8 cellular contexts compared by ENCODE assay signal in the genomic region with DNA sequence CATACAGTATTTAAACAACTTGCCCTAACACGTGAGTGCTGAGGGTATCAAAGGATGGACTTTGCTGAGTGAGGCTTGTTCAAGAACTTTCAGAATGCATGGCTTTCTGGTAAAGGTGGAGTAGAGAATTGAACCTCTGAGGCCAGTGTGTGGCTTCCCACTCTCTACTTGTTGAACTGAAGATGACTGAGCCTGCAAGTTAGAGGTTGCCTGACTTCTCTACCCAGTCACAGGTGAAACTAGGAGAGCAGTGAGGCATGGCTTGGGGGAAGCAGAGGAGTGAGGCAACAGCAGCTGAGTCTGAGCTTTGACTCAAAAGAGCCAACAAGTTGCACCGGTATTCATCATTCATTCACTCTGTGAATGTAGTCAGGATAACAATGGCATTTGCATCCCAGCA.
DNase-seq lines count a peak whose midpoint lies in the region; ATAC-seq and TF ChIP-seq lines count a peak whose summit lies in the region.

No MANE protein-coding gene starts in this region.

- peak; percentile 61 for DNase-seq in GM12864 (ENCODE audit: low read depth)
- DNase-seq in activated B cell treated with CpG ODN at 0.5 μM for 24 hours: peak; percentile 26
- no peak for DNase-seq in NCI-H748 treated with DMSO at 0.1 percent for 48 hours (lab: John Stamatoyannopoulos, UW)
- DNase-seq in esophagus squamous epithelium (lab: John Stamatoyannopoulos, UW): no peak
- no peak for DNase-seq in MV-4-11 (lab: John Stamatoyannopoulos, UW)
- no peak for DNase-seq in T-helper 1 cell

- ATAC-seq in GM19035 (IDR thresholded peaks at IDR 0.05; ENCODE audit: unreplicated experiment): peak; percentile 100
- peak; percentile 99 for ATAC-seq in HG02840 (IDR thresholded peaks at IDR 0.05; ENCODE audit: low FRiP score, unreplicated experiment)
- peak; percentile 100 for ATAC-seq in activated B cell treated with CpG ODN at 0.5 μM for 24 hours (ENCODE audit: low read depth)

- H3K27ac Mint-ChIP-seq in activated B cell treated with CpG ODN at 0.5 μM for 24 hours: peak overlapping the region; percentile 84

- 37 to 45% methylated on average over 2 of the region's 2 CpGs for WGBS in esophagus squamous epithelium, 2 donors

- H3K27me3 Mint-ChIP-seq in activated B cell treated with CpG ODN at 0.5 μM for 24 hours: no peaks in the 10 kb centered on the region

- H3K9me3 Mint-ChIP-seq in activated B cell treated with CpG ODN at 0.5 μM for 24 hours: peaks cover 5% of the 10 kb centered on the region

- no peaks in the 10 kb centered on the region for H3K27me3 ChIP-seq in esophagus squamous epithelium

- H3K36me3 Mint-ChIP-seq in activated B cell treated with CpG ODN at 0.5 μM for 24 hours (ENCODE audit: low read depth): no peaks in the 10 kb centered on the region

- no peak for TF ChIP-seq POLR2A in esophagus squamous epithelium (IDR thresholded peaks at IDR 0.05)

- H3K4me3 ChIP-seq in GM12864 (ENCODE audit: low read depth, low read length) (no peak overlapping the region), esophagus squamous epithelium (no peak overlapping the region)

- POLR2A ChIA-PET in activated B cell treated with CpG ODN at 0.5 μM for 24 hours (lab: Charles Lee): interaction anchor here (0.7 to 1.3 kb wide), 5 partner anchors 10 to 256 kb away, joined by 3 to 10 read pairs (median 3); partner anchors contain the start of gene SESN3

- CTCF ChIA-PET in activated B cell treated with CpG ODN at 0.5 μM for 24 hours (lab: Charles Lee): interaction anchor here (1.1 kb wide), 1 partner anchor 150 kb away, joined by 3 read pairs; no protein-coding TSS in a partner anchor

- no peak overlapping the region for H3K4me3 Mint-ChIP-seq in activated B cell treated with CpG ODN at 0.5 μM for 24 hours

- intact Hi-C loops in activated B cell treated with CpG ODN at 0.5 μM for 24 hours (cut with micrococcal nuclease) (loop anchor here (5.0 kb wide), 1 partner anchor 220 kb away; no protein-coding TSS in a partner anchor), esophagus squamous epithelium (cut with DNase I) (no loop called here)

- no peaks in the 10 kb centered on the region for H3K9me3 ChIP-seq in esophagus squamous epithelium

- H3K4me1 ChIP-seq in esophagus squamous epithelium: peaks cover 0 to 35% (median 4%) of the 10 kb centered on the region in 3 donors

- TF ChIP-seq CTCF in GM12864 (IDR thresholded peaks at IDR 0.05; ENCODE audit: low read depth, low read length, missing control alignments) (no peak), activated B cell treated with CpG ODN at 0.5 μM for 24 hours (IDR thresholded peaks at IDR 0.05) (no peak), esophagus squamous epithelium (IDR thresholded peaks at IDR 0.05) (no peak)

- no peaks in the 10 kb centered on the region for H3K36me3 ChIP-seq in esophagus squamous epithelium

- no peak overlapping the region for H3K27ac ChIP-seq in esophagus squamous epithelium

- H3K4me1 Mint-ChIP-seq in activated B cell treated with CpG ODN at 0.5 μM for 24 hours: peaks cover 14% of the 10 kb centered on the region

Comparison
In these comparisons a context has a peak if more than half of its experiments do, and no peak if none do; other contexts are left out.
1. DNase-seq: peak in GM12864 (single experiment) and activated B cell treated with CpG ODN at 0.5 μM for 24 hours (single experiment); none in NCI-H748 treated with DMSO at 0.1 percent for 48 hours (single experiment), esophagus squamous epithelium (single experiment), MV-4-11 (single experiment) and T-helper 1 cell (0 of 5).
2. Peak in every context shown above with its lines, with median percentiles within 50 percentile points of each other: ATAC-seq.